In genomic region chr2:20488782-20489181, GRCh38 we compare ENCODE assay signal across 2 cellular contexts.
TF ChIP-seq lines count a peak whose summit lies in the region.

No MANE protein-coding gene starts in this region.

TF ChIP-seq in HepG2, 621 proteins besides CTCF, POLR2A, EP300 and RAD21:
- TF ChIP-seq ZBTB33 (CRISPR knock-in tag; IDR thresholded peaks at IDR 0.05): no peak
- TF ChIP-seq HOXA7 (CRISPR knock-in tag; IDR thresholded peaks at IDR 0.05): no peak
- TF ChIP-seq ZNF317 (CRISPR knock-in tag; IDR thresholded peaks at IDR 0.05): no peak
- no peak for TF ChIP-seq ZC3H4 (CRISPR knock-in tag; IDR thresholded peaks at IDR 0.05; ENCODE audit: borderline replicate concordance)
- TF ChIP-seq ZNF451 (CRISPR knock-in tag; IDR thresholded peaks at IDR 0.05): no peak
- TF ChIP-seq SKIL (CRISPR knock-in tag; IDR thresholded peaks at IDR 0.05; ENCODE audit: borderline replicate concordance): no peak
- no peak for TF ChIP-seq MNT (IDR thresholded peaks at IDR 0.05)
- no peak for TF ChIP-seq YY1 (IDR thresholded peaks at IDR 0.05; ENCODE audit: insufficient read depth, insufficient replicate concordance, low read depth, low read length)
- no peak for TF ChIP-seq TSC22D2 (CRISPR knock-in tag; IDR thresholded peaks at IDR 0.05; ENCODE audit: borderline replicate concordance)
- TF ChIP-seq GRHL1 (CRISPR knock-in tag; conservative IDR thresholded peaks at IDR 0.05): no peak
- TF ChIP-seq PATZ1 (CRISPR knock-in tag; IDR thresholded peaks at IDR 0.05): no peak
TF ChIP-seq in HepG2: peak in this region for 0.

TF ChIP-seq in H1, 55 proteins besides CTCF, POLR2A, EP300 and RAD21:
- TF ChIP-seq SIN3A (conservative IDR thresholded peaks at IDR 0.05 in 1 of 2, IDR thresholded peaks at IDR 0.05 in 1 of 2; ENCODE audit: low read depth in 1 of 2, low read length in 2 of 2) (no peak), CTBP2 (IDR thresholded peaks at IDR 0.05; ENCODE audit: borderline replicate concordance, insufficient read depth, insufficient read length, low read length) (no peak), TAF7 (optimal IDR thresholded peaks at IDR 0.05; ENCODE audit: borderline replicate concordance, low read depth, low read length) (no peak), KDM5A (IDR thresholded peaks at IDR 0.05; ENCODE audit: low read length) (no peak), KDM4A (IDR thresholded peaks at IDR 0.05; ENCODE audit: low read depth, low read length, severe bottlenecking) (no peak), ATF2 (IDR thresholded peaks at IDR 0.05; ENCODE audit: low read length) (no peak), BACH1 (IDR thresholded peaks at IDR 0.05; ENCODE audit: low read length) (no peak), BCL11A (IDR thresholded peaks at IDR 0.05; ENCODE audit: low read depth in 2 of 2, low read length in 2 of 2) (no peak), CHD2 (IDR thresholded peaks at IDR 0.05; ENCODE audit: low read length) (no peak)
